ENCODE assay signal across 3 cellular contexts in the genomic region with DNA sequence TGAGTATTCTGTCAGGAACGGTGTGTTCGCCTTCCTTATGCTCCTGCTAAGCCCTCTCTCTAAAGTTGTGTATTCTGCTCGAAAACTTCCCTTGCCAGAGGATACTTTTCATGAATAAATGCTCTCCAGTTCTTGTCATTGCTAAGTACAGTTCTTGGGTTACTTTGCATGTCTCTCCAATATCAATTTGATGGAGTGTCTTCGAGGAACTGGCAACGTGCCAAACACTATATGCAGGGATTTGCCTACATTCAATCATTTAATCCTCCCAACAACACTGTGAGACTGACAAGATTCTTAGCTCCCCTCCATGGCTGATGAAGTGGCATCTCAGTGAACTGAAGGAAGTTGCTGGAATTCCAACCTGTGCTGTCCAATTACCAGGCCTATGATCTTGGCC.
TF ChIP-seq lines count a peak whose summit lies in the region.

No MANE protein-coding gene starts in this region.

TF ChIP-seq in HepG2, 621 proteins besides CTCF, POLR2A, EP300 and RAD21:
- 0 out of 2 replicates have a peak, but pooled peaks have one; percentile 24 for TF ChIP-seq GTF2F1 (IDR thresholded peaks at IDR 0.05; ENCODE audit: low read length)
- TF ChIP-seq LCORL (IDR thresholded peaks at IDR 0.05): peak; percentile 97
- no peak for TF ChIP-seq LCORL (CRISPR knock-in tag; IDR thresholded peaks at IDR 0.05)
- no peak for TF ChIP-seq ETV6 (CRISPR knock-in tag; conservative IDR thresholded peaks at IDR 0.05)
- TF ChIP-seq, protein P1, sequence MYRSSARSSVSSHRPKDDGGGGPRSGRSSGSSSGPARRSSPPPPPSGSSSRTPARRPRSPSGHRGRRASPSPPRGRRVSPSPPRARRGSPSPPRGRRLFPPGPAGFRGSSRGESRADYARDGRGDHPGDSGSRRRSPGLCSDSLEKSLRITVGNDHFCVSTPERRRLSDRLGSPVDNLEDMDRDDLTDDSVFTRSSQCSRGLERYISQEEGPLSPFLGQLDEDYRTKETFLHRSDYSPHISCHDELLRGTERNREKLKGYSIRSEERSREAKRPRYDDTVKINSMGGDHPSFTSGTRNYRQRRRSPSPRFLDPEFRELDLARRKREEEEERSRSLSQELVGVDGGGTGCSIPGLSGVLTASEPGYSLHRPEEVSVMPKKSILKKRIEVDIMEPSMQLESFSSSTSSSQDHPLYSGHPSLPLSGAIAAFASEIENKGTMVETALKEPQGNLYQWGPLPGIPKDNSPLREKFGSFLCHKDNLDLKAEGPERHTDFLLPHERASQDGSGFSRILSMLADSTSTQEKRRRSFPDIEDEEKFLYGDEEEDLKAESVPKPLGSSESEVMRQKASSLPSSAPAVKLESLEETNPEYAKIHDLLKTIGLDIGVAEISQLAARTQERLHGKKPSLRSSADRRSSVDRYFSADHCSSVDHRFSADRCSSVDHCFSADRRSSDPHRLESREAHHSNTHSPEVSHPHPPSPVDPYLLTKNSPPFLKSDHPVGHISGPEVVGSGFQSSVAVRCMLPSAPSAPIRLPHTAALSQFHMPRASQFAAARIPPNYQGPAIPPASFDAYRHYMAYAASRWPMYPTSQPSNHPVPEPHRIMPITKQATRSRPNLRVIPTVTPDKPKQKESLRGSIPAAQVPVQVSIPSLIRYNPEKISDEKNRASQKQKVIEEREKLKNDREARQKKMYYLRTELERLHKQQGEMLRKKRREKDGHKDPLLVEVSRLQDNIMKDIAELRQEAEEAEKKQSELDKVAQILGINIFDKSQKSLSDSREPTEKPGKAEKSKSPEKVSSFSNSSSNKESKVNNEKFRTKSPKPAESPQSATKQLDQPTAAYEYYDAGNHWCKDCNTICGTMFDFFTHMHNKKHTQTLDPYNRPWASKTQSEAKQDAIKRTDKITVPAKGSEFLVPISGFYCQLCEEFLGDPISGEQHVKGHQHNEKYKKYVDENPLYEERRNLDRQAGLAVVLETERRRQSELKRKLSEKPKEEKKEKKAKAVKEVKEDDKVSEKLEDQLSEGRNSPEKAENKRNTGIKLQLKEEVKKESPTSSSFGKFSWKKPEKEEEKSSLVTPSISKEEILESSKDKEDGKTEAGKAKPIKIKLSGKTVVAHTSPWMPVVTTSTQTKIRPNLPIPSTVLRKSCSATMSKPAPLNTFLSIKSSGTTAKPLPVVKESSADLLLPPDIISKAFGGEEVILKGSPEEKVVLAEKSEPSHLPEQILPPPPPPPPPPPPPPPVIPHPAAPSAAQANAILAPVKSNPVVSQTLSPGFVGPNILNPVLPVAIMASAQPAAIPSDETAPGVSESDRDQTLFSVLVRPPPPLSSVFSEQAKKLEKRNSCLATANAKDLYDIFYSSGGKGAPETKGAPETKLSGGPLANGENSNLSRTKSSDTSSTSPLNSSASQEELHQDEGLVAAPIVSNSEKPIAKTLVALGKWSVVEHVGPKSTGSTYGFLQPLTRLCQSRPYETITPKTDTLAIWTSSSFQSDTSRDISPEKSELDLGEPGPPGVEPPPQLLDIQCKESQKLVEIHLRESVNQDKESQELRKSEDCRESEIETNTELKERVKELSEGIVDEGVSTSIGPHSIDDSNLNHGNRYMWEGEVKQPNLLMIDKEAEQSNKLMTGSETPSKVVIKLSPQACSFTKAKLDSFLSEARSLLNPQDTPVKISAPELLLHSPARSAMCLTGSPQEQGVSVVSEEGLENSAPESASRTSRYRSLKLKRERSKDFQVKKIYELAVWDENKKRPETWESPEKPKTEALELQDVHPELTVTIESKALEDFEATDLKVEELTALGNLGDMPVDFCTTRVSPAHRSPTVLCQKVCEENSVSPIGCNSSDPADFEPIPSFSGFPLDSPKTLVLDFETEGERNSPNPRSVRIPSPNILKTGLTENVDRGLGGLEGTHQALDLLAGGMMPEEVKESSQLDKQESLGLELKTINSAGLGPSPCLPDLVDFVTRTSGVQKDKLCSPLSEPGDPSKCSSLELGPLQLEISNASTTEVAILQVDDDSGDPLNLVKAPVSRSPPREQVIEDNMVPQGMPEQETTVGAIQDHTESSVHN (CRISPR knock-in tag; IDR thresholded peaks at IDR 0.05): no peak

TF ChIP-seq in IMR-90, 13 proteins besides CTCF, POLR2A, EP300 and RAD21:
- TF ChIP-seq CEBPB (IDR thresholded peaks at IDR 0.05; ENCODE audit: low read depth, low read length) (no peak), MAFK (IDR thresholded peaks at IDR 0.05; ENCODE audit: low read depth, low read length) (no peak), CHD1 (IDR thresholded peaks at IDR 0.05; ENCODE audit: low read depth, low read length) (no peak), SMC3 (IDR thresholded peaks at IDR 0.05; ENCODE audit: low read depth, low read length) (no peak), MAZ (IDR thresholded peaks at IDR 0.05; ENCODE audit: borderline replicate concordance, low read depth, low read length) (no peak)
- TF ChIP-seq, protein P2, sequence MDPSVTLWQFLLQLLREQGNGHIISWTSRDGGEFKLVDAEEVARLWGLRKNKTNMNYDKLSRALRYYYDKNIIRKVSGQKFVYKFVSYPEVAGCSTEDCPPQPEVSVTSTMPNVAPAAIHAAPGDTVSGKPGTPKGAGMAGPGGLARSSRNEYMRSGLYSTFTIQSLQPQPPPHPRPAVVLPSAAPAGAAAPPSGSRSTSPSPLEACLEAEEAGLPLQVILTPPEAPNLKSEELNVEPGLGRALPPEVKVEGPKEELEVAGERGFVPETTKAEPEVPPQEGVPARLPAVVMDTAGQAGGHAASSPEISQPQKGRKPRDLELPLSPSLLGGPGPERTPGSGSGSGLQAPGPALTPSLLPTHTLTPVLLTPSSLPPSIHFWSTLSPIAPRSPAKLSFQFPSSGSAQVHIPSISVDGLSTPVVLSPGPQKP (IDR thresholded peaks at IDR 0.05; ENCODE audit: borderline replicate concordance, low read depth, low read length): no peak

TF ChIP-seq in K562, 482 proteins besides CTCF, POLR2A, EP300 and RAD21:
- TF ChIP-seq SMAD2 (IDR thresholded peaks at IDR 0.05; ENCODE audit: low read depth, low read length) (no peak), NCOA6 (IDR thresholded peaks at IDR 0.05) (no peak), SRSF3 (IDR thresholded peaks at IDR 0.05; ENCODE audit: insufficient read depth, low read length) (no peak), SMAD1 (IDR thresholded peaks at IDR 0.05; ENCODE audit: low read depth, low read length, partially characterized antibody) (peak; percentile 69), TAF1 (IDR thresholded peaks at IDR 0.05; ENCODE audit: control insufficient read depth, extremely low read depth, insufficient read depth, low read length, severe bottlenecking) (no peak), NFIX (CRISPR knock-in tag; IDR thresholded peaks at IDR 0.05; ENCODE audit: low read depth) (peak; percentile 97), CBFA2T3 (IDR thresholded peaks at IDR 0.05) (no peak), MECOM (CRISPR knock-in tag; IDR thresholded peaks at IDR 0.05) (no peak), ZNF175 (CRISPR knock-in tag; IDR thresholded peaks at IDR 0.05; ENCODE audit: low read depth) (no peak), NR2C1 (IDR thresholded peaks at IDR 0.05) (no peak), NR2C1 (tag; IDR thresholded peaks at IDR 0.05) (no peak), ILF3 (IDR thresholded peaks at IDR 0.05; ENCODE audit: borderline replicate concordance) (no peak), NFIC (IDR thresholded peaks at IDR 0.05) (peak; percentile 98), ZNF780A (CRISPR knock-in tag; IDR thresholded peaks at IDR 0.05) (no peak), RFX1 (IDR thresholded peaks at IDR 0.05) (no peak), CBFA2T2 (conservative IDR thresholded peaks at IDR 0.05) (no peak), MXI1 (IDR thresholded peaks at IDR 0.05; ENCODE audit: low read depth, low read length) (no peak), PTRF (tag; IDR thresholded peaks at IDR 0.05) (no peak), SP1 (CRISPR knock-in tag; IDR thresholded peaks at IDR 0.05) (no peak)
- TF ChIP-seq, protein P3, sequence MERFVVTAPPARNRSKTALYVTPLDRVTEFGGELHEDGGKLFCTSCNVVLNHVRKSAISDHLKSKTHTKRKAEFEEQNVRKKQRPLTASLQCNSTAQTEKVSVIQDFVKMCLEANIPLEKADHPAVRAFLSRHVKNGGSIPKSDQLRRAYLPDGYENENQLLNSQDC (CRISPR knock-in tag; IDR thresholded peaks at IDR 0.05): no peak
- TF ChIP-seq, protein P4, sequence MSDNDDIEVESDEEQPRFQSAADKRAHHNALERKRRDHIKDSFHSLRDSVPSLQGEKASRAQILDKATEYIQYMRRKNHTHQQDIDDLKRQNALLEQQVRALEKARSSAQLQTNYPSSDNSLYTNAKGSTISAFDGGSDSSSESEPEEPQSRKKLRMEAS (CRISPR knock-in tag; IDR thresholded peaks at IDR 0.05): no peak
- TF ChIP-seq, protein P5, sequence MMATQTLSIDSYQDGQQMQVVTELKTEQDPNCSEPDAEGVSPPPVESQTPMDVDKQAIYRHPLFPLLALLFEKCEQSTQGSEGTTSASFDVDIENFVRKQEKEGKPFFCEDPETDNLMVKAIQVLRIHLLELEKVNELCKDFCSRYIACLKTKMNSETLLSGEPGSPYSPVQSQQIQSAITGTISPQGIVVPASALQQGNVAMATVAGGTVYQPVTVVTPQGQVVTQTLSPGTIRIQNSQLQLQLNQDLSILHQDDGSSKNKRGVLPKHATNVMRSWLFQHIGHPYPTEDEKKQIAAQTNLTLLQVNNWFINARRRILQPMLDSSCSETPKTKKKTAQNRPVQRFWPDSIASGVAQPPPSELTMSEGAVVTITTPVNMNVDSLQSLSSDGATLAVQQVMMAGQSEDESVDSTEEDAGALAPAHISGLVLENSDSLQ (IDR thresholded peaks at IDR 0.05): no peak
- TF ChIP-seq, protein P6, sequence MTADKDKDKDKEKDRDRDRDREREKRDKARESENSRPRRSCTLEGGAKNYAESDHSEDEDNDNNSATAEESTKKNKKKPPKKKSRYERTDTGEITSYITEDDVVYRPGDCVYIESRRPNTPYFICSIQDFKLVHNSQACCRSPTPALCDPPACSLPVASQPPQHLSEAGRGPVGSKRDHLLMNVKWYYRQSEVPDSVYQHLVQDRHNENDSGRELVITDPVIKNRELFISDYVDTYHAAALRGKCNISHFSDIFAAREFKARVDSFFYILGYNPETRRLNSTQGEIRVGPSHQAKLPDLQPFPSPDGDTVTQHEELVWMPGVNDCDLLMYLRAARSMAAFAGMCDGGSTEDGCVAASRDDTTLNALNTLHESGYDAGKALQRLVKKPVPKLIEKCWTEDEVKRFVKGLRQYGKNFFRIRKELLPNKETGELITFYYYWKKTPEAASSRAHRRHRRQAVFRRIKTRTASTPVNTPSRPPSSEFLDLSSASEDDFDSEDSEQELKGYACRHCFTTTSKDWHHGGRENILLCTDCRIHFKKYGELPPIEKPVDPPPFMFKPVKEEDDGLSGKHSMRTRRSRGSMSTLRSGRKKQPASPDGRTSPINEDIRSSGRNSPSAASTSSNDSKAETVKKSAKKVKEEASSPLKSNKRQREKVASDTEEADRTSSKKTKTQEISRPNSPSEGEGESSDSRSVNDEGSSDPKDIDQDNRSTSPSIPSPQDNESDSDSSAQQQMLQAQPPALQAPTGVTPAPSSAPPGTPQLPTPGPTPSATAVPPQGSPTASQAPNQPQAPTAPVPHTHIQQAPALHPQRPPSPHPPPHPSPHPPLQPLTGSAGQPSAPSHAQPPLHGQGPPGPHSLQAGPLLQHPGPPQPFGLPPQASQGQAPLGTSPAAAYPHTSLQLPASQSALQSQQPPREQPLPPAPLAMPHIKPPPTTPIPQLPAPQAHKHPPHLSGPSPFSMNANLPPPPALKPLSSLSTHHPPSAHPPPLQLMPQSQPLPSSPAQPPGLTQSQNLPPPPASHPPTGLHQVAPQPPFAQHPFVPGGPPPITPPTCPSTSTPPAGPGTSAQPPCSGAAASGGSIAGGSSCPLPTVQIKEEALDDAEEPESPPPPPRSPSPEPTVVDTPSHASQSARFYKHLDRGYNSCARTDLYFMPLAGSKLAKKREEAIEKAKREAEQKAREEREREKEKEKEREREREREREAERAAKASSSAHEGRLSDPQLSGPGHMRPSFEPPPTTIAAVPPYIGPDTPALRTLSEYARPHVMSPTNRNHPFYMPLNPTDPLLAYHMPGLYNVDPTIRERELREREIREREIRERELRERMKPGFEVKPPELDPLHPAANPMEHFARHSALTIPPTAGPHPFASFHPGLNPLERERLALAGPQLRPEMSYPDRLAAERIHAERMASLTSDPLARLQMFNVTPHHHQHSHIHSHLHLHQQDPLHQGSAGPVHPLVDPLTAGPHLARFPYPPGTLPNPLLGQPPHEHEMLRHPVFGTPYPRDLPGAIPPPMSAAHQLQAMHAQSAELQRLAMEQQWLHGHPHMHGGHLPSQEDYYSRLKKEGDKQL (CRISPR knock-in tag; IDR thresholded peaks at IDR 0.05; ENCODE audit: borderline replicate concordance): no peak
